Comparison of ENCODE assay signal across 8 cellular contexts in genomic region chr2:181457741-181458425, GRCh38. TPM values are rescaled to one million over a fixed set of nuclear protein-coding genes. Genes with fewer than 3 reads are reported as not detected.
DNase-seq lines count a peak whose midpoint lies in the region; ATAC-seq and TF ChIP-seq lines count a peak whose summit lies in the region.

No MANE protein-coding gene starts in this region.

- no peak for TF ChIP-seq CTCF in brain (conservative IDR thresholded peaks at IDR 0.05)

- H3K9me3 Mint-ChIP-seq in brain, result no peaks in the 10 kb centered on the region

- H3K27me3 Mint-ChIP-seq in brain, result peaks cover 78% of the 10 kb centered on the region

- DNase-seq in ACHN (peak; percentile 39), T-helper 9 cell (peak; percentile 29), left kidney (ENCODE audit: low read depth, low spot score) (peak; percentile 67), kidney tubule cell (ENCODE audit: low spot score) (no peak)
- DNase-seq in stimulated activated CD4-positive, alpha-beta T cell treated with anti-CD3 and anti-CD28 coated beads, Interleukin-4, amount 100 ng/mL, for 48 hours (ENCODE audit: low read depth in 2 of 2), result peak; percentile 34 to 54

- no peaks in the 10 kb centered on the region for H3K36me3 Mint-ChIP-seq in brain

- peak overlapping the region in 3 of 5 experiments; percentile 2 to 64 (median 52) for H3K27ac Mint-ChIP-seq in brain

- in situ Hi-C loops in ACHN (cut with HindIII; ENCODE audit: low pct_ligation_motif_present, low pct_unique_long_range_greater_than_20kb, low sequenced_read_pairs), result no loop called here

- H3K4me3 Mint-ChIP-seq in brain, result peak overlapping the region; percentile 78 to 92 (median 82)

- H3K4me1 Mint-ChIP-seq in brain, result peaks cover 14% of the 10 kb centered on the region

- ATAC-seq in GM19324 (IDR thresholded peaks at IDR 0.05; ENCODE audit: low FRiP score, unreplicated experiment), result peak; percentile 35
- ATAC-seq in HG03520 (IDR thresholded peaks at IDR 0.05; ENCODE audit: unreplicated experiment), result peak; percentile 21

RNA-seq across cellular contexts. Expression of gene ITGA4, which starts 0.7 kb away (rescaled TPM):
- 1.3 TPM for polyA plus RNA-seq in brain (ENCODE audit: insufficient read depth, low read depth, low replicate concordance)
